22 cellular contexts compared by ENCODE assay signal in genomic region chr17:16919663-16920627, GRCh38. TPM values are rescaled to one million over a fixed set of nuclear protein-coding genes. Genes with fewer than 3 reads are reported as not detected.
DNase-seq lines count a peak whose midpoint lies in the region; ATAC-seq, FAIRE-seq and TF ChIP-seq lines count a peak whose summit lies in the region.
"Had no signal": no experiment of that assay in that cellular context is flagged by ENCODE, and none has a peak within 500 bp of the region (broad histone marks: within the 10 kb centered on the region; RNA-seq: fewer than 3 reads in every experiment).

No MANE protein-coding gene starts in this region.

- no peak overlapping the region for H3K9ac ChIP-seq in K562 (ENCODE audit: insufficient read depth in 1 of 2, low read depth in 2 of 2, low read length in 2 of 2)

- H3K4me1 ChIP-seq in A673 (ENCODE audit: insufficient read depth, low read length, poor library complexity, severe bottlenecking), result no peaks in the 10 kb centered on the region
- H3K4me1 ChIP-seq in K562 (replicated peaks in 1 of 2; ENCODE audit: control insufficient read depth in 2 of 2, insufficient read depth in 2 of 2, low read length in 2 of 2), result no peaks in the 10 kb centered on the region

- DNase-seq in A673 (ENCODE audit: low spot score) (peak; percentile 20), K562 (ENCODE audit: extremely low read depth in 1 of 4, low spot score in 3 of 4) (peak in 1 of 4 experiments; percentile 11), mesenteric fat pad (ENCODE audit: low spot score) (peak; percentile 85), kidney tubule cell (ENCODE audit: low spot score) (no peak), superior temporal gyrus (ENCODE audit: extremely low spot score) (no peak), DMS53 treated with DMSO at 0.1 percent for 48 hours (lab: John Stamatoyannopoulos, UW; ENCODE audit: unreplicated experiment) (no peak)
- DNase-seq: activated gamma-delta T cell; amniotic stem cell; cerebellar nuclear complex; GF-D8; KBM-7; NCI-H1092; NCI-H2107; stimulated activated CD4-positive, alpha-beta T cell treated with anti-CD3 and anti-CD28 coated beads, Interleukin-15, amount 100 ng/mL, for 24 hours; stimulated activated naive CD8-positive, alpha-beta T cell treated with anti-CD3 and anti-CD28 coated beads, Interleukin-15, amount 100 ng/mL, for 72 hours; SW 1271 had no signal

- no peak for TF ChIP-seq EP300 in K562 (IDR thresholded peaks at IDR 0.05; ENCODE audit: low read length)

- H3K79me2 ChIP-seq in K562 (ENCODE audit: control insufficient read depth, insufficient read depth, low read length), result no peaks in the 10 kb centered on the region

- no peak for FAIRE-seq in K562 (lab: Jason Lieb, UNC)

- intact Hi-C loops in A673 (cut with micrococcal nuclease; ENCODE audit: unreplicated experiment), result no loop called here
- intact Hi-C loops in K562 (cut with micrococcal nuclease), result no loop called here

- BruUV-seq in A673 (replicated peaks; lab: Mats Ljungman, UMichigan) (no TSS peak), K562 (replicated peaks; lab: Mats Ljungman, UMichigan) (no TSS peak)

- CTCF ChIA-PET in A673 (lab: Charles Lee), result no interaction called here
- CTCF ChIA-PET in K562 (lab: Yijun Ruan, JAX; ENCODE audit: low intra/inter-chr PET ratio), result no interaction called here

- no peak for TF ChIP-seq POLR2A in K562 (conservative IDR thresholded peaks at IDR 0.05)

- TF ChIP-seq CTCF in A673 (conservative IDR thresholded peaks at IDR 0.05; ENCODE audit: low read depth, low read length), result peak; percentile 34
- TF ChIP-seq CTCF in GM12874 (IDR thresholded peaks at IDR 0.05; ENCODE audit: insufficient read depth, low read depth, low read length), result peak; percentile 20; the same call in 1 of the 2 replicates
- peak; percentile 14 to 21 (median 20); a peak in 1 of 6 replicates for TF ChIP-seq CTCF in K562 (IDR thresholded peaks at IDR 0.05 in 2 of 3, conservative IDR thresholded peaks at IDR 0.05 in 1 of 3; ENCODE audit: insufficient read depth in 2 of 3, low read depth in 1 of 3, low read length in 3 of 3)

- H3K4me3 ChIP-seq in A673 (ENCODE audit: low read depth, low read length, poor library complexity, severe bottlenecking), result no peak overlapping the region
- no peak overlapping the region for H3K4me3 ChIP-seq in K562

- TF ChIP-seq RAD21 in K562 (CRISPR knock-in tag; conservative IDR thresholded peaks at IDR 0.05 in 1 of 2, IDR thresholded peaks at IDR 0.05 in 1 of 2), result no peak

- H3K4me2 ChIP-seq in K562 (ENCODE audit: insufficient read depth, low read length), result no peak overlapping the region

- 6% methylated on average over 12 of the region's 15 CpGs for WGBS in K562 (ENCODE audit: insufficient coverage, low coverage, missing lambda C conversion rate)

- in situ Hi-C loops in K562 (cut with MboI), result no loop called here

- no peaks in the 10 kb centered on the region for H3K27me3 ChIP-seq in A673 (replicated peaks; ENCODE audit: insufficient read depth, low read depth, low read length, poor library complexity)
- peaks cover 0 to 35% of the 10 kb centered on the region in 2 experiments; a peak in 3 of 5 replicates for H3K27me3 ChIP-seq in K562 (ENCODE audit: control insufficient read depth in 2 of 2, insufficient read depth in 2 of 2, low read length in 2 of 2)

- H3K36me3 ChIP-seq in A673 (ENCODE audit: insufficient read depth, low read length, poor library complexity, severe bottlenecking) (no peaks in the 10 kb centered on the region), K562 (ENCODE audit: control insufficient read depth, insufficient read depth, low read length) (no peaks in the 10 kb centered on the region)

- no peaks in the 10 kb centered on the region for H4K20me1 ChIP-seq in K562 (replicated peaks; ENCODE audit: control insufficient read depth, insufficient read depth, low read length)

- H3K9me1 ChIP-seq in K562 (ENCODE audit: control insufficient read depth, insufficient read depth, low read length), result no peaks in the 10 kb centered on the region

- no peak overlapping the region for H2AFZ ChIP-seq in K562 (ENCODE audit: low read depth, low read length)

- ATAC-seq in K562 (peak; percentile 73), HG02588 (IDR thresholded peaks at IDR 0.05; ENCODE audit: unreplicated experiment) (no peak)
- ATAC-seq: natural killer cell treated with Interleukin-12 subunit alpha and Interleukin-12 subunit beta and Interleukin-15 and Interleukin-18, amount 100 ng/mL, for 72 hours; stimulated activated naive CD8-positive, alpha-beta T cell treated with anti-CD3 and anti-CD28 coated beads, Interleukin-15, amount 100 ng/mL, for 72 hours had no signal

- H3K9me3 ChIP-seq in A673 (ENCODE audit: low read depth, low read length, poor library complexity, severe bottlenecking), result no peaks in the 10 kb centered on the region
- no peaks in the 10 kb centered on the region for H3K9me3 ChIP-seq in K562 (replicated peaks; ENCODE audit: control insufficient read depth, insufficient read depth, low read depth, low read length)

- no peak overlapping the region for H3K27ac ChIP-seq in A673 (ENCODE audit: low read depth, low read length, poor library complexity, severe bottlenecking)
- H3K27ac ChIP-seq in K562 (ENCODE audit: extremely low read depth, low read depth, low read length), result no peak overlapping the region

- POLR2A ChIA-PET in A673 (lab: Charles Lee; ENCODE audit: low non-redundant PET) (no interaction called here), K562 (lab: Yijun Ruan, JAX) (no interaction called here)

TF ChIP-seq in K562, 482 proteins besides CTCF, POLR2A, EP300 and RAD21:
- TF ChIP-seq CTCFL (IDR thresholded peaks at IDR 0.05; ENCODE audit: borderline replicate concordance, insufficient read depth, low read depth, low read length, poor library complexity, severe bottlenecking) (peak; percentile 37), ZNF175 (CRISPR knock-in tag; IDR thresholded peaks at IDR 0.05; ENCODE audit: low read depth) (no peak)

RNA-seq across cellular contexts. Expression of gene TNFRSF13B, which starts 52.0 kb away (rescaled TPM):
- total RNA-seq in A673 (2021) (not detected in 2 replicates), K562 (2014; rRNA removed) (not detected in 2 replicates), K562 (2014; rRNA removed; fragmentation: Illumina TruSeq; extraction: Trizol) (not detected in 2 replicates), K562 (2015; rRNA removed; fragmentation: Illumina TruSeq; extraction: Trizol) (not detected in 2 replicates), K562 (2021) (0.31 TPM in 1 of 2 replicates, not detected in the other), mesenteric fat pad (not detected)
- not detected in 2 replicates for total RNA-seq in K562 (2011; cell fraction: chromatin; rRNA removed; ENCODE audit: low replicate concordance)
- total RNA-seq in K562 (2011; cell fraction: nucleolus; rRNA removed), result not detected in 2 replicates
- not detected in 2 replicates for total RNA-seq in K562 (2011; cell fraction: nucleoplasm; rRNA removed)
- polyA plus RNA-seq in K562 (2011; rRNA removed) (not detected in 2 replicates), K562 (2014; fragmentation: Illumina TruSeq; extraction: Trizol) (not detected in 2 replicates), K562 (2014; fragmentation: Nextera tagmentation; extraction: Ambion mirVana) (not detected), K562 (2014; rRNA removed) (not detected in 2 replicates)
- polyA plus RNA-seq in K562 (2011; cell fraction: cytosol; rRNA removed), result not detected in 2 replicates
- not detected in 2 replicates for polyA plus RNA-seq in K562 (2011; cell fraction: nucleus; rRNA removed)
- 0.11 TPM in 1 of 2 replicates, not detected in the other for polyA plus RNA-seq in K562 (2012)
- polyA minus RNA-seq in K562 (2011; rRNA and poly(A)+ RNA removed), result not detected in 2 replicates
- polyA minus RNA-seq in K562 (2011; cell fraction: cytosol; rRNA and poly(A)+ RNA removed), result not detected in 2 replicates
- not detected in 2 replicates for polyA minus RNA-seq in K562 (2011; cell fraction: nucleus; rRNA and poly(A)+ RNA removed)
- total RNA-seq: activated CD8-positive, alpha-beta memory T cell treated with anti-CD3 and anti-CD28 coated beads for 36 hours; lung microvascular endothelial cell; RPMI7951 had no signal

Comparison
In these comparisons a context has a peak if more than half of its experiments do, and no peak if none do; other contexts are left out.
1. DNase-seq: peak in A673 (single experiment) and mesenteric fat pad (single experiment); none in kidney tubule cell (single experiment), superior temporal gyrus (single experiment) and DMS53 treated with DMSO at 0.1 percent for 48 hours (single experiment).
2. Peak in every context shown above with its lines, with median percentiles within 50 percentile points of each other: CTCF ChIP-seq.